ENCODE assay signal across 18 cellular contexts in the genomic region with DNA sequence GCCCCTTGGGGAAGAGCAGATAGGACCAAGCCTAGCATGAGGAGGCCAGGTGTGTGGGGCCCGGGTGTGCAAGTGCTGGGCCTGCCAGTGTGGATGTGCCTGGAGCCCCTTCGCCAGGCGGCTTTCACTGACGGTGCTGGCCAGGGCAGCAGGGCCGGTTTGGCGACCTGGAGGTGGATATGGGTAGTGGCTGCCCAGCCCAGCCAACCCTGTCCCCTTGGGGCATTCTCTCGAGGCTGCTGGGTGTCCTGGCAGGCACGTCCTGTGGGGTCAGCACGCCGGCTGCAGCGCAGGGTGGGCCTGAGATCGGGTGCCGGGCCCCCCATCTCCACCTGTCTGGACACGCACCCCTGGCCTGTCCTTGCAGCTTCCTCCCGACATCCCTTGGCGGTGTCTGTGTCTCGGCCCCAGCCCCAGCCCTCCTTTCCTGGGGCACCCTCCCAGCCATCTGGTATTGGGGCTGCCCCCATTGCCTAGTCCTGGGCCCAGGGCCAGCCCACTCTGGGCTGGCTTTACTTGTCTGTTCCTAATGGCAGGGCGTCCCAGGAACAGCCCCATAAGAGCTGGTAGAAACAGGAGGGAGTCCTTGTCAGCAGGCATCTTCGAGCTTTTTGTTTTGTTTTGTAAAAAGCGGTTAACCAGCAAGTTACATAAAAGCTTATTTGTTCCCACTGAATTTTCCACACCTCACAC. TPM values are rescaled to one million over a fixed set of nuclear protein-coding genes. Genes with fewer than 3 reads are reported as not detected.
A peak's percentile ranks its signal among the peaks of the same experiment; 100 is the strongest.
DNase-seq lines count a peak whose midpoint lies in the region; ATAC-seq and TF ChIP-seq lines count a peak whose summit lies in the region.
"Had no signal": no experiment of that assay in that cellular context is flagged by ENCODE, and none has a peak within 500 bp of the region (broad histone marks: within the 10 kb centered on the region; RNA-seq: fewer than 3 reads in every experiment).

No MANE protein-coding gene starts in this region.

- intact Hi-C loops in Right ventricle myocardium inferior (cut with DNase I) (no loop called here), esophagus muscularis mucosa (cut with DNase I) (no loop called here), tibial artery (cut with DNase I; ENCODE audit: low total_unique reads) (no loop called here)

- H3K4me3 ChIP-seq in cardiac muscle cell, result no peak overlapping the region
- no peak overlapping the region for H3K4me3 ChIP-seq in esophagus muscularis mucosa
- H3K4me3 ChIP-seq in tibial artery, result no peak overlapping the region
- H3K4me3 ChIP-seq: A549, neural progenitor cell, testis had no signal

- H3K27me3 ChIP-seq in cardiac muscle cell (no peaks in the 10 kb centered on the region), esophagus muscularis mucosa (no peaks in the 10 kb centered on the region), tibial artery (no peaks in the 10 kb centered on the region)
- H3K27me3 ChIP-seq: neural progenitor cell, testis had no signal

- ATAC-seq in Right ventricle myocardium inferior (no peak), HG02571 (IDR thresholded peaks at IDR 0.05; ENCODE audit: unreplicated experiment) (no peak)
- no peak for ATAC-seq in stimulated activated naive CD8-positive, alpha-beta T cell treated with anti-CD3 and anti-CD28 coated beads, Interleukin-15, Interleukin-2, amounts not matched to agents 100 U/mL and 50 U/mL, for 24 hours
- ATAC-seq: A549 had no signal

- no peak for TF ChIP-seq CTCF in cardiac muscle cell (IDR thresholded peaks at IDR 0.05; ENCODE audit: low read depth, low read length)
- no peak for TF ChIP-seq CTCF in esophagus muscularis mucosa (IDR thresholded peaks at IDR 0.05)
- no peak for TF ChIP-seq CTCF in tibial artery (IDR thresholded peaks at IDR 0.05)

- TF ChIP-seq EP300 in esophagus muscularis mucosa (IDR thresholded peaks at IDR 0.05), result no peak

- TF ChIP-seq POLR2A in esophagus muscularis mucosa (IDR thresholded peaks at IDR 0.05; ENCODE audit: low read depth), result no peak

- H3K27ac ChIP-seq in cardiac muscle cell (peak overlapping the region; percentile 98), esophagus muscularis mucosa (replicated peaks in 1 of 4) (peak overlapping the region; percentile 84 to 99 (median 94)), tibial artery (peak overlapping the region; percentile 97 to 98)
- H3K27ac ChIP-seq: A549, neural progenitor cell, testis had no signal

- 84% methylated on average over 15 of the region's 20 CpGs for WGBS in esophagus muscularis mucosa

- peaks cover 62% of the 10 kb centered on the region for H3K4me1 ChIP-seq in cardiac muscle cell (ENCODE audit: low read depth)
- H3K4me1 ChIP-seq in esophagus muscularis mucosa, result peaks cover 49 to 75% (median 54%) of the 10 kb centered on the region in 4 donors
- H3K4me1 ChIP-seq in tibial artery, result peaks cover 4 to 74% (median 52%) of the 10 kb centered on the region in 4 donors

- H3K36me3 ChIP-seq in cardiac muscle cell, result peaks cover 30% of the 10 kb centered on the region
- H3K36me3 ChIP-seq in esophagus muscularis mucosa, result peaks cover 33 to 83% (median 62%) of the 10 kb centered on the region in 4 donors
- peaks cover 17 to 61% (median 51%) of the 10 kb centered on the region in 3 donors for H3K36me3 ChIP-seq in tibial artery
- H3K36me3 ChIP-seq: neural progenitor cell had no signal

- no peaks in the 10 kb centered on the region for H3K9me3 ChIP-seq in cardiac muscle cell (ENCODE audit: low read depth)
- H3K9me3 ChIP-seq in esophagus muscularis mucosa, result no peaks in the 10 kb centered on the region
- no peaks in the 10 kb centered on the region for H3K9me3 ChIP-seq in tibial artery
- H3K9me3 ChIP-seq: A549, testis had no signal

- DNase-seq in cardiac muscle cell (ENCODE audit: low read depth in 1 of 2, low spot score in 1 of 2) (no peak), Right ventricle myocardium inferior (ENCODE audit: missing footprints) (no peak), NCI-H446 treated with DMSO at 0.1 percent for 48 hours (lab: John Stamatoyannopoulos, UW) (peak; percentile 41), esophagus muscularis mucosa (ENCODE audit: extremely low spot score) (no peak), tibial artery (no peak), AG08395 (ENCODE audit: low spot score) (no peak)
- DNase-seq in stimulated activated naive CD8-positive, alpha-beta T cell treated with anti-CD3 and anti-CD28 coated beads, Interleukin-15, Interleukin-2, amounts not matched to agents 100 U/mL and 50 U/mL, for 24 hours, result no peak
- DNase-seq: activated B cell treated with CpG ODN at 0.5 μM for 24 hours; activated CD4-positive, alpha-beta T cell treated with anti-CD3 and anti-CD28 coated beads, Interleukin-2, amount 50 U/mL, for 48 hours; activated CD8-positive, alpha-beta memory T cell treated with anti-CD3 and anti-CD28 coated beads, Interleukin-2, amount 50 U/mL, for 48 hours; immature natural killer cell; NCI-H524 treated with DMSO at 0.1 percent for 48 hours; T-helper 9 cell; testis had no signal

RNA-seq across cellular contexts. Expression of gene CRIP2, which starts 7.2 kb away (rescaled TPM):
- total RNA-seq in cardiac muscle cell, result 804 and 1,173 TPM in 2 replicates
- polyA plus RNA-seq in cardiac muscle cell, result 1,364 and 1,845 TPM in 2 replicates
- total RNA-seq in Right ventricle myocardium inferior, result 1,081 TPM
- total RNA-seq in esophagus muscularis mucosa, result 100 to 1,000 TPM; 283 to 578 (median 392) TPM

RNA-seq across cellular contexts. Expression of gene CRIP1, which starts 19.3 kb away (rescaled TPM):
- 46.9 and 51.1 TPM in 2 replicates for total RNA-seq in cardiac muscle cell
- 196 and 203 TPM in 2 replicates for polyA plus RNA-seq in cardiac muscle cell
- total RNA-seq in Right ventricle myocardium inferior, result 82.0 TPM
- 100 to 1,000 TPM in 1 of 4 donors, 10 to 100 TPM in 3; 34.0 to 110 (median 54.6) TPM for total RNA-seq in esophagus muscularis mucosa
- total RNA-seq: M059J had no signal

RNA-seq across cellular contexts. Expression of gene TEDC1, which starts 23.7 kb away (rescaled TPM):
- total RNA-seq in cardiac muscle cell, result 32.0 and 33.0 TPM in 2 replicates
- 27.4 and 27.6 TPM in 2 replicates for polyA plus RNA-seq in cardiac muscle cell
- total RNA-seq in Right ventricle myocardium inferior, result 6.4 TPM
- total RNA-seq in esophagus muscularis mucosa, result 1 to 10 TPM; 3.8 to 6.6 (median 4.7) TPM

RNA-seq across cellular contexts. Expression of gene MTA1, which starts 47.8 kb away (rescaled TPM):
- total RNA-seq in cardiac muscle cell (136 and 208 TPM in 2 replicates), Right ventricle myocardium inferior (192 TPM), esophagus muscularis mucosa (10 to 100 TPM; 49.0 to 94.2 (median 67.9) TPM)
- 110 and 149 TPM in 2 replicates for polyA plus RNA-seq in cardiac muscle cell

RNA-seq across cellular contexts. Expression of gene TMEM121, which starts 59.0 kb away (rescaled TPM):
- total RNA-seq in cardiac muscle cell, result 6.8 and 8.8 TPM in 2 replicates
- 4.4 and 6.4 TPM in 2 replicates for polyA plus RNA-seq in cardiac muscle cell
- 3.4 TPM for total RNA-seq in Right ventricle myocardium inferior
- 10 to 100 TPM in 1 of 4 donors, 1 to 10 TPM in 3; 2.9 to 13.0 (median 5.4) TPM for total RNA-seq in esophagus muscularis mucosa
